ENCODE assay signal across 19 cellular contexts in genomic region chr7:159031750-159032149, GRCh38.
DNase-seq lines count a peak whose midpoint lies in the region; FAIRE-seq lines count a peak whose summit lies in the region.
"Had no signal": no experiment of that assay in that cellular context is flagged by ENCODE, and none has a peak within 500 bp of the region (broad histone marks: within the 10 kb centered on the region; RNA-seq: fewer than 3 reads in every experiment).

No MANE protein-coding gene starts in this region.

- H3K27me3 ChIP-seq in BLaER1 treated with 17β-estradiol and CSF1 and Interleukin-3, amounts not matched to agents 10 nM and 100 nM, result peaks cover 50 to 80% (median 57%) of the 10 kb centered on the region in 11 experiments
- H3K27me3 ChIP-seq in NT2/D1 (ENCODE audit: insufficient read depth, insufficient read length) (peaks cover 26% of the 10 kb centered on the region), skeletal muscle tissue (ENCODE audit: control insufficient read depth in 3 of 3, insufficient read depth in 3 of 3, low read length in 3 of 3) (no peaks in the 10 kb centered on the region), Karpas-422 (ENCODE audit: low read length) (no peaks in the 10 kb centered on the region)
- H3K27me3 ChIP-seq: body of pancreas, pancreas had no signal

- H3K9me2 ChIP-seq in Karpas-422 (replicated peaks; ENCODE audit: insufficient read depth, low read length), result no peaks in the 10 kb centered on the region

- peak overlapping the region in 9 of 11 experiments; percentile 90 to 100 (median 95); a peak in 17 of 22 replicates for H3K4me2 ChIP-seq in BLaER1 treated with 17β-estradiol and CSF1 and Interleukin-3, amounts not matched to agents 10 nM and 100 nM
- H3K4me2 ChIP-seq in Karpas-422 (ENCODE audit: low read depth, low read length, poor library complexity, severe bottlenecking), result no peak overlapping the region

- no peak for FAIRE-seq in HTR-8/SVneo (lab: Jason Lieb, UNC)
- FAIRE-seq: keratinocyte, pancreas had no signal

- peaks cover 35 to 90% (median 81%) of the 10 kb centered on the region in 10 experiments; a peak in 19 of 20 replicates for H3K4me1 ChIP-seq in BLaER1 treated with 17β-estradiol and CSF1 and Interleukin-3, amounts not matched to agents 10 nM and 100 nM
- H3K4me1 ChIP-seq in NT2/D1 (ENCODE audit: insufficient read depth, insufficient read length), result peaks cover 21% of the 10 kb centered on the region
- peaks cover 4 to 19% (median 14%) of the 10 kb centered on the region in 3 donors for H3K4me1 ChIP-seq in skeletal muscle tissue (ENCODE audit: control insufficient read depth in 3 of 3, insufficient read depth in 3 of 3, low read length in 3 of 3)
- no peaks in the 10 kb centered on the region for H3K4me1 ChIP-seq in Karpas-422 (ENCODE audit: low read length)
- H3K4me1 ChIP-seq: pancreas had no signal

- no peaks in the 10 kb centered on the region for H3K36me3 ChIP-seq in BLaER1 treated with 17β-estradiol and CSF1 and Interleukin-3, amounts not matched to agents 10 nM and 100 nM
- H3K36me3 ChIP-seq in NT2/D1 (ENCODE audit: insufficient read depth, insufficient read length, low read length) (no peaks in the 10 kb centered on the region), skeletal muscle tissue (ENCODE audit: control insufficient read depth in 3 of 3, insufficient read depth in 3 of 3, low read length in 3 of 3) (peaks cover 2 to 3% (median 2%) of the 10 kb centered on the region in 3 donors), Karpas-422 (ENCODE audit: insufficient read depth, low read length) (no peaks in the 10 kb centered on the region)
- H3K36me3 ChIP-seq: pancreas had no signal

- H3K9ac ChIP-seq in BLaER1 treated with 17β-estradiol and CSF1 and Interleukin-3, amounts not matched to agents 10 nM and 100 nM, result no peak overlapping the region
- peak overlapping the region; percentile 50 for H3K9ac ChIP-seq in NT2/D1 (ENCODE audit: insufficient read length, low read depth)
- H3K9ac ChIP-seq in skeletal muscle tissue (ENCODE audit: low read depth in 1 of 3, low read length in 3 of 3), result peak overlapping the region in 2 of 3 donors; percentile 73 to 87
- no peak overlapping the region for H3K9ac ChIP-seq in Karpas-422 (ENCODE audit: low read length)

- no peak overlapping the region for H3K27ac ChIP-seq in BLaER1 treated with 17β-estradiol and CSF1 and Interleukin-3, amounts not matched to agents 10 nM and 100 nM
- H3K27ac ChIP-seq in skeletal muscle tissue (ENCODE audit: low read depth, low read length) (peak overlapping the region; percentile 73), Karpas-422 (ENCODE audit: low read length) (no peak overlapping the region)

- no peak overlapping the region for H2AFZ ChIP-seq in Karpas-422 (ENCODE audit: low read length)

- DNase-seq in NT2/D1 (ENCODE audit: low read depth, low spot score) (no peak), islet precursor cell (peak; percentile 45), Karpas-422 (no peak), NCI-H1436 (lab: John Stamatoyannopoulos, UW) (no peak), NCI-H2171 (lab: John Stamatoyannopoulos, UW) (no peak), HTR-8/SVneo (ENCODE audit: insufficient read length, low spot score) (no peak)
- DNase-seq: Calu3, dermis blood vessel endothelial cell, HCEC 1CT, mucosa of descending colon, NCI-H1694, NCI-H446, SHP77, T-helper 17 cell had no signal

- no peaks in the 10 kb centered on the region for H3K79me2 ChIP-seq in Karpas-422 (ENCODE audit: low read length)

- no peak overlapping the region for H3K4me3 ChIP-seq in BLaER1 treated with 17β-estradiol and CSF1 and Interleukin-3, amounts not matched to agents 10 nM and 100 nM
- H3K4me3 ChIP-seq in NT2/D1 (ENCODE audit: insufficient read length, low read depth) (no peak overlapping the region), skeletal muscle tissue (ENCODE audit: low read length in 3 of 3) (peak overlapping the region in 2 of 3 donors; percentile 13 to 79), Karpas-422 (ENCODE audit: low read length) (no peak overlapping the region)
- H3K4me3 ChIP-seq: body of pancreas, mucosa of descending colon had no signal

- H3K9me3 ChIP-seq in BLaER1 treated with 17β-estradiol and CSF1 and Interleukin-3, amounts not matched to agents 10 nM and 100 nM (replicated peaks in 1 of 11), result no peaks in the 10 kb centered on the region
- H3K9me3 ChIP-seq in NT2/D1 (ENCODE audit: insufficient read depth, low read length) (no peaks in the 10 kb centered on the region), skeletal muscle tissue (ENCODE audit: control insufficient read depth in 3 of 3, low read length in 3 of 3) (no peaks in the 10 kb centered on the region), Karpas-422 (ENCODE audit: low read length) (no peaks in the 10 kb centered on the region)
- H3K9me3 ChIP-seq: body of pancreas, mucosa of descending colon, pancreas had no signal

- peaks cover 0 to 28% (median 5%) of the 10 kb centered on the region in 11 experiments; a peak in 6 of 22 replicates for H4K20me1 ChIP-seq in BLaER1 treated with 17β-estradiol and CSF1 and Interleukin-3, amounts not matched to agents 10 nM and 100 nM
- H4K20me1 ChIP-seq in Karpas-422 (ENCODE audit: insufficient read depth, low read depth, low read length), result no peaks in the 10 kb centered on the region

Comparison
In these comparisons a context has a peak if more than half of its experiments do, and no peak if none do; other contexts are left out.
1. H3K4me3 ChIP-seq: peak in skeletal muscle tissue (2 of 3); none in BLaER1 treated with 17β-estradiol and CSF1 and Interleukin-3, amounts not matched to agents 10 nM and 100 nM (0 of 10), NT2/D1 (single experiment) and Karpas-422 (single experiment).
2. H3K9ac ChIP-seq: peak in NT2/D1 (single experiment) and skeletal muscle tissue (2 of 3); none in BLaER1 treated with 17β-estradiol and CSF1 and Interleukin-3, amounts not matched to agents 10 nM and 100 nM (0 of 11) and Karpas-422 (single experiment).